In the genomic region with DNA sequence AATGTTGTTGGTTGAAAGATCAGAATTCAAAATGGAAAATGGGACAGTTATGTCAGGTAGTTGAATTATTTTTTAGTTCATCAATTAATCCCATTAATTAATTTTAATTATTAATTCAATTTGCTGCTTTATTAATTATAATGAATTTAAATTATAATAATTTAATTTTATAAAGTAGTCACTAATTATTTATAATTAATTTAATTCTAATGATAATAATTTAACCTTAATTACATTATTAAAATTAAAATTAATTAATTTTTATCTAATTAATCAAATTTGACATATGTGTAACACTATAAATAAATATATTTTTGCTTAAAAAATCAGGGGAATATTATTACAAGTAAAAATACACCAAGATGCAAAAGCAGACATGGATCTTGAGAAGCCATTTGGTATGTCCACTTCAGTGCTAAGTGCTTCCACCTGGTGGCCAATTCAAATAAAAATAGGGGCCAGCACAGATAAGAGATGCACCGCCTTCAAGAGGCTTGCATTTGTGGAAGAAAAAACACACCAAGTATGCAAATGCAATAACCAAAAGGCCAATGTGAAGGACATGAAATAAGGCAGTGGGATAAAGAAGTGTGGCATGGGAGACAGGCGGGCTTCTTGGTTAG, we compare ENCODE assay signal across 8 cellular contexts.
DNase-seq lines count a peak whose midpoint lies in the region; ATAC-seq and TF ChIP-seq lines count a peak whose summit lies in the region.

No MANE protein-coding gene starts in this region.

- DNase-seq in NCI-H82 (lab: John Stamatoyannopoulos, UW), result peak; percentile 64
- DNase-seq in NCI-H82 treated with DMSO at 0.1 percent for 48 hours (lab: John Stamatoyannopoulos, UW; ENCODE audit: unreplicated experiment), result no peak
- peak; percentile 68 for DNase-seq in SK-MEL-5 (ENCODE audit: low read depth, low spot score)
- DNase-seq in dorsolateral prefrontal cortex, result no peak
- DNase-seq in nephron progenitor cell, result peak; percentile 34
- no peak for DNase-seq in activated CD4-positive, CD25-positive, alpha-beta regulatory T cell treated with anti-CD3 and anti-CD28 coated beads, Interleukin-2, amount 50 U/mL, for 72 hours

- H3K27ac ChIP-seq in dorsolateral prefrontal cortex, result peak overlapping the region in 7 of 59 donors; percentile 3 to 75 (median 39)

- in situ Hi-C loops in SK-MEL-5 (cut with HindIII; ENCODE audit: low pct_unique_long_range_greater_than_20kb, low sequenced_read_pairs), result no loop called here

- peak overlapping the region; percentile 8 to 93 (median 91) for H3K27ac Mint-ChIP-seq in IgD-negative memory B cell
- no peak overlapping the region for H3K27ac Mint-ChIP-seq in nephron progenitor cell

- H3K4me1 Mint-ChIP-seq in IgD-negative memory B cell (peaks cover 65 to 74% (median 65%) of the 10 kb centered on the region in 3 donors), nephron progenitor cell (peaks cover 51% of the 10 kb centered on the region)

- H3K27me3 ChIP-seq in dorsolateral prefrontal cortex, result no peaks in the 10 kb centered on the region

- peak; percentile 33 to 81 (median 68) for TF ChIP-seq CTCF in dorsolateral prefrontal cortex (IDR thresholded peaks at IDR 0.05 in 54 of 56, conservative IDR thresholded peaks at IDR 0.05 in 2 of 56; ENCODE audit: low read depth in 1 of 56, partially characterized antibody in 56 of 56)
- TF ChIP-seq CTCF in nephron progenitor cell (IDR thresholded peaks at IDR 0.05), result peak; percentile 59

- H3K9me3 Mint-ChIP-seq in IgD-negative memory B cell (no peaks in the 10 kb centered on the region), nephron progenitor cell (no peaks in the 10 kb centered on the region)

- ATAC-seq in GM18858 (IDR thresholded peaks at IDR 0.05; ENCODE audit: unreplicated experiment), result no peak

- intact Hi-C loops in dorsolateral prefrontal cortex (cut with DNase I), result loop anchor here (2.0 to 5.0 kb wide), 3 partner anchors 137 to 237 kb away; a partner anchor contains a TSS

- no peak overlapping the region for H3K4me3 ChIP-seq in dorsolateral prefrontal cortex

- H3K36me3 Mint-ChIP-seq in IgD-negative memory B cell (peaks cover 1% of the 10 kb centered on the region), nephron progenitor cell (ENCODE audit: low read depth) (no peaks in the 10 kb centered on the region)

- H3K27me3 Mint-ChIP-seq in IgD-negative memory B cell, result no peaks in the 10 kb centered on the region
- H3K27me3 Mint-ChIP-seq in nephron progenitor cell (ENCODE audit: low read depth, poor library complexity), result peaks cover 14% of the 10 kb centered on the region

- H3K4me3 Mint-ChIP-seq in IgD-negative memory B cell, result peak overlapping the region in 3 of 4 donors; percentile 51 to 63 (median 58)
- no peak overlapping the region for H3K4me3 Mint-ChIP-seq in nephron progenitor cell

Comparison
In these comparisons a context has a peak if more than half of its experiments do, and no peak if none do; other contexts are left out.
1. DNase-seq: peak in NCI-H82 (single experiment), SK-MEL-5 (single experiment) and nephron progenitor cell (single experiment); none in NCI-H82 treated with DMSO at 0.1 percent for 48 hours (single experiment), dorsolateral prefrontal cortex (0 of 10) and activated CD4-positive, CD25-positive, alpha-beta regulatory T cell treated with anti-CD3 and anti-CD28 coated beads, Interleukin-2, amount 50 U/mL, for 72 hours (single experiment).